In genomic region chr7:156236181-156236889, GRCh38 we compare ENCODE assay signal across 17 cellular contexts.
A peak's percentile ranks its signal among the peaks of the same experiment; 100 is the strongest.
DNase-seq lines count a peak whose midpoint lies in the region; ATAC-seq and TF ChIP-seq lines count a peak whose summit lies in the region.
"Had no signal": no experiment of that assay in that cellular context is flagged by ENCODE, and none has a peak within 500 bp of the region (broad histone marks: within the 10 kb centered on the region; RNA-seq: fewer than 3 reads in every experiment).

No MANE protein-coding gene starts in this region.

- H3K4me1 ChIP-seq in right atrium auricular region (no peaks in the 10 kb centered on the region), neuronal stem cell (ENCODE audit: control insufficient read depth in 2 of 2, insufficient read depth in 1 of 2, low read depth in 1 of 2, low read length in 2 of 2) (peaks cover 0 to 5% of the 10 kb centered on the region in 2 donors), stomach (no peaks in the 10 kb centered on the region)
- H3K4me1 ChIP-seq: BLaER1 treated with 17β-estradiol and CSF1 and Interleukin-3, amounts not matched to agents 10 nM and 100 nM; HAP-1 had no signal

- no peak overlapping the region for H2BK12ac ChIP-seq in neuronal stem cell (ENCODE audit: low read length)

- no peaks in the 10 kb centered on the region for H3K27me3 Mint-ChIP-seq in nephron progenitor cell (ENCODE audit: low read depth, poor library complexity)
- H3K27me3 Mint-ChIP-seq: B cell had no signal

- H2AK5ac ChIP-seq in neuronal stem cell (ENCODE audit: low read depth, low read length): peak overlapping the region; percentile 26

- no peak overlapping the region for H4K8ac ChIP-seq in neuronal stem cell (ENCODE audit: low read depth, low read length)

- TF ChIP-seq POLR2A in stomach (IDR thresholded peaks at IDR 0.05): no peak

- H3K9me3 ChIP-seq in right atrium auricular region (no peaks in the 10 kb centered on the region), neuronal stem cell (replicated peaks in 1 of 2; ENCODE audit: control insufficient read depth in 2 of 2, insufficient read depth in 1 of 2, low read depth in 1 of 2, low read length in 2 of 2) (peaks cover 0 to 6% of the 10 kb centered on the region in 2 donors), stomach (no peaks in the 10 kb centered on the region)
- H3K9me3 ChIP-seq: BLaER1 treated with 17β-estradiol and CSF1 and Interleukin-3, amounts not matched to agents 10 nM and 100 nM; HAP-1 had no signal

- no peak overlapping the region for H3K27ac Mint-ChIP-seq in nephron progenitor cell
- H3K27ac Mint-ChIP-seq: B cell; CD8-positive, alpha-beta T cell had no signal

- H3K36me3 ChIP-seq in right atrium auricular region (no peaks in the 10 kb centered on the region), neuronal stem cell (replicated peaks in 1 of 2; ENCODE audit: control insufficient read depth in 2 of 2, insufficient read depth in 2 of 2, low read length in 2 of 2) (peaks cover 0 to 6% of the 10 kb centered on the region in 2 donors), stomach (no peaks in the 10 kb centered on the region)
- H3K36me3 ChIP-seq: BLaER1 treated with 17β-estradiol and CSF1 and Interleukin-3, amounts not matched to agents 10 nM and 100 nM; HAP-1 had no signal

- in situ Hi-C loops in GM13977 (cut with MboI; ENCODE audit: low pct_unique_long_range_greater_than_20kb, low sequenced_read_pairs, unreplicated experiment): no loop called here

- H3K4me3 ChIP-seq in right atrium auricular region: no peak overlapping the region
- H3K4me3 ChIP-seq in neuronal stem cell (ENCODE audit: low read length in 2 of 2): no peak overlapping the region
- no peak overlapping the region for H3K4me3 ChIP-seq in stomach
- H3K4me3 ChIP-seq: BLaER1 treated with 17β-estradiol and CSF1 and Interleukin-3, amounts not matched to agents 10 nM and 100 nM; GM12878; GM23248; HAP-1 had no signal

- H3K27ac ChIP-seq in right atrium auricular region (no peak overlapping the region), neuronal stem cell (replicated peaks; ENCODE audit: low read length) (no peak overlapping the region), stomach (no peak overlapping the region)
- H3K27ac ChIP-seq: BLaER1 treated with 17β-estradiol and CSF1 and Interleukin-3, amounts not matched to agents 10 nM and 100 nM; GM23248 had no signal

- H3K23ac ChIP-seq in neuronal stem cell (ENCODE audit: low read depth, low read length, poor library complexity): peak overlapping the region; percentile 45

- ATAC-seq in left ventricle myocardium superior: no peak
- ATAC-seq: CD8-positive, alpha-beta T cell; GM12878; HepG2 had no signal

- TF ChIP-seq CTCF in right atrium auricular region (IDR thresholded peaks at IDR 0.05) (no peak), stomach (IDR thresholded peaks at IDR 0.05) (no peak), GM13977 (IDR thresholded peaks at IDR 0.05; ENCODE audit: extremely low read depth, insufficient read depth, missing control alignments) (no peak), nephron progenitor cell (IDR thresholded peaks at IDR 0.05) (no peak)

- intact Hi-C loops in left ventricle myocardium superior (cut with micrococcal nuclease) (no loop called here), stomach (cut with DNase I; ENCODE audit: low total_unique reads) (no loop called here)

- no peak for TF ChIP-seq EP300 in stomach (IDR thresholded peaks at IDR 0.05)

- no peak overlapping the region for H3K4me3 Mint-ChIP-seq in nephron progenitor cell
- H3K4me3 Mint-ChIP-seq: B cell; CD8-positive, alpha-beta T cell had no signal

- peak overlapping the region; percentile 32 for H3K18ac ChIP-seq in neuronal stem cell (ENCODE audit: low read length)

- H2BK120ac ChIP-seq in neuronal stem cell (ENCODE audit: low read depth, low read length): no peak overlapping the region

- no peak overlapping the region for H4K91ac ChIP-seq in neuronal stem cell (ENCODE audit: low read depth, low read length, poor library complexity)

- H3K36me3 Mint-ChIP-seq in nephron progenitor cell (ENCODE audit: low read depth): no peaks in the 10 kb centered on the region
- H3K36me3 Mint-ChIP-seq: CD8-positive, alpha-beta T cell had no signal

- H3K4me2 ChIP-seq in neuronal stem cell (ENCODE audit: insufficient read depth, low read length, poor library complexity, severe bottlenecking): no peak overlapping the region
- H3K4me2 ChIP-seq: BLaER1 treated with 17β-estradiol and CSF1 and Interleukin-3, amounts not matched to agents 10 nM and 100 nM had no signal

- H2BK15ac ChIP-seq in neuronal stem cell (ENCODE audit: low read length): no peak overlapping the region

- peak overlapping the region; percentile 41 for H3K14ac ChIP-seq in neuronal stem cell (ENCODE audit: low read length)

- H3K9ac ChIP-seq in neuronal stem cell (ENCODE audit: low read depth, low read length, poor library complexity): no peak overlapping the region
- H3K9ac ChIP-seq: BLaER1 treated with 17β-estradiol and CSF1 and Interleukin-3, amounts not matched to agents 10 nM and 100 nM; GM23248 had no signal

- H3K4me1 Mint-ChIP-seq in nephron progenitor cell: peaks cover 6% of the 10 kb centered on the region
- H3K4me1 Mint-ChIP-seq: B cell had no signal

- H3K79me1 ChIP-seq in neuronal stem cell (ENCODE audit: low read depth, low read length): no peaks in the 10 kb centered on the region

- DNase-seq in right atrium auricular region (ENCODE audit: low spot score): peak; percentile 23
- no peak for DNase-seq in left ventricle myocardium superior
- DNase-seq in islet precursor cell: peak; percentile 35
- no peak for DNase-seq in neuronal stem cell (ENCODE audit: low spot score)
- DNase-seq in stomach: peak; percentile 24
- DNase-seq in GM13977 (ENCODE audit: low spot score): no peak
- no peak for DNase-seq in nephron progenitor cell
- DNase-seq in OCI-M2 (lab: John Stamatoyannopoulos, UW; ENCODE audit: unreplicated experiment): no peak
- DNase-seq: Calu3, DMS79 treated with DMSO at 0.1 percent for 48 hours, GM23248 had no signal

- H3K9me3 Mint-ChIP-seq in nephron progenitor cell: peaks cover 2% of the 10 kb centered on the region
- H3K9me3 Mint-ChIP-seq: CD8-positive, alpha-beta T cell had no signal

- H2AFZ ChIP-seq in neuronal stem cell (ENCODE audit: low read length): no peak overlapping the region
- H2AFZ ChIP-seq: GM23248 had no signal

- H2BK5ac ChIP-seq in neuronal stem cell (ENCODE audit: low read length): no peak overlapping the region

- no peak overlapping the region for H3K4ac ChIP-seq in neuronal stem cell (ENCODE audit: low read length)

- no peaks in the 10 kb centered on the region for H3K27me3 ChIP-seq in right atrium auricular region
- H3K27me3 ChIP-seq in neuronal stem cell (ENCODE audit: control insufficient read depth in 3 of 3, insufficient read depth in 3 of 3, low read depth in 1 of 3, low read length in 3 of 3): peaks cover 0 to 5% (median 0%) of the 10 kb centered on the region in 3 experiments
- H3K27me3 ChIP-seq in stomach: no peaks in the 10 kb centered on the region
- H3K27me3 ChIP-seq: BLaER1 treated with 17β-estradiol and CSF1 and Interleukin-3, amounts not matched to agents 10 nM and 100 nM had no signal

- WGBS in neuronal stem cell (ENCODE audit: extremely low coverage in 2 of 2, insufficient read length in 2 of 2, insufficient replicate concordance in 1 of 2), 2 donors: no CpG with 5 or more reads among the region's 23 CpGs
- WGBS in stomach, 5 donors: 80 to 88% (median 81%) methylated on average over 23 of the region's 23 CpGs

Comparison
In these comparisons a context has a peak if more than half of its experiments do, and no peak if none do; other contexts are left out.
1. DNase-seq: peak in right atrium auricular region (single experiment), islet precursor cell (single experiment) and stomach (single experiment); none in left ventricle myocardium superior (single experiment), neuronal stem cell (single experiment), GM13977 (single experiment), nephron progenitor cell (single experiment) and OCI-M2 (single experiment).